38 cellular contexts compared by ENCODE assay signal in the genomic region with DNA sequence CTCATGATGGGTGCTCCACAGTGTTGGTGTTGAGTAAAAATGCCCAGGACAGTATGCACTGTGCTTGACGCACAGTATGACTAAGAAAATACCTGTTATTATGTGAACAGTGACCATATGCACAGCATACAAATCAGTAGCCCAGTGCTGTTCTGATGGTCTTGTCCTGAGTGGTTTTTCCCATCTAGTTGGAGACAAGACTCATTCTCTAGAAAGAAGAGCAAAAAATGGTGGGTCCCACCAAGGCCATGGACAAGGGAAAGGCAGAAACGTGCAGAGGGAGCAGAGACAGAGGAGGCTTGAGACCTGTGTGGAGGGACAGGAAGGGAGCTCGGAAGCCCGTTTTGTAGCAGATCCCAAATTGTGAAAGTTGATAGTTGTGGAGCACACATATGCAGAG. TPM values are rescaled to one million over a fixed set of nuclear protein-coding genes. Genes with fewer than 3 reads are reported as not detected.
"Had no signal": no experiment of that assay in that cellular context is flagged by ENCODE, and none has a peak within 500 bp of the region (broad histone marks: within the 10 kb centered on the region; RNA-seq: fewer than 3 reads in every experiment).

No MANE protein-coding gene starts in this region.

- H3K36me3 ChIP-seq: MG63, SJCRH30 had no signal

- H3K9me3 Mint-ChIP-seq: T-cell had no signal

- H3K4me3 ChIP-seq: MG63, PC-9, SJCRH30, SK-N-MC had no signal

- H2AFZ ChIP-seq: PC-9 had no signal

- H3K4me1 ChIP-seq: SJCRH30 had no signal

- H3K4me2 ChIP-seq: PC-9 had no signal

- DNase-seq: Karpas-422, MG63, NCI-H1048, NCI-H1092 treated with DMSO at 0.1 percent for 48 hours, NCI-H1105 treated with DMSO at 0.1 percent for 48 hours, NCI-H1417, NCI-H1436, NCI-H146, NCI-H1694, NCI-H187, NCI-H1930, NCI-H2029 treated with DMSO at 0.1 percent for 48 hours, NCI-H2081 treated with DMSO at 0.1 percent for 48 hours, NCI-H2107, NCI-H2171, NCI-H226, NCI-H446 treated with DMSO at 0.1 percent for 48 hours, NCI-H510A, NCI-H524, NCI-H526, NCI-H69, NCI-H748 treated with DMSO at 0.1 percent for 48 hours, NCI-H82, PC-9, SHP77, SIG-M5, SJCRH30, T-cell had no signal

- ATAC-seq: Panc1, Right ventricle myocardium inferior, SK-N-SH treated with all-trans-retinoic acid at 6 μM for 48 hours, T-cell had no signal

- H3K27ac Mint-ChIP-seq: T-cell had no signal

- H3K4me1 Mint-ChIP-seq: T-cell had no signal

- H3K9me3 ChIP-seq: MG63, SJCRH30 had no signal

- H3K4me3 Mint-ChIP-seq: T-cell had no signal

- H3K36me3 Mint-ChIP-seq: T-cell had no signal

- H3K27ac ChIP-seq: PC-9, RWPE1, SJCRH30, SK-N-MC had no signal

- H3K27me3 ChIP-seq: MG63, SJCRH30 had no signal

RNA-seq across cellular contexts. Expression of a gene that starts 1.0 kb away (rescaled TPM):
- total RNA-seq: LHCN-M2, M059J, OCI-LY7, PC-9, Right ventricle myocardium inferior, RPMI7951, SJCRH30, SK-MEL-5, T-cell had no signal
